Comparison of ENCODE assay signal across 21 cellular contexts in the genomic region with DNA sequence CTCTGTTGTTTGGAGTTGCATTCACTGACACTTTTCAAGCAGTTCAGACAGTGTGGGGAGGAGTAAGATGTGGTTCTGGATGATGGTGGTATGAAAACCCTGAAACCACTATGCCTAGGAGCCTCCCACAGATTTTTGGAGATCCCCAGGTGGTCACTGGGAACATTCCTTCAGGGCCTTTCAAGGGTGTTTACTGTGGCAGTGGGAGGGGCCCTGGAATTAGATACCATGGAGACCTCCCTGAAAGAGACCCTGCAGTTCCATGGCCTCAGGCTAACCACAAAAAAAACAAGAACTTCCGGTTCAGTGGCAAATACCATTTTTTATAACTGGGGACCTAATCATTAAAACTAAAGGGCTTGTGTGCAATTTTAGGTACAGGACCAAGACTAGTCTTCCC.
DNase-seq lines count a peak whose midpoint lies in the region; ATAC-seq, FAIRE-seq and TF ChIP-seq lines count a peak whose summit lies in the region.
"Had no signal": no experiment of that assay in that cellular context is flagged by ENCODE, and none has a peak within 500 bp of the region (broad histone marks: within the 10 kb centered on the region; RNA-seq: fewer than 3 reads in every experiment).

No MANE protein-coding gene starts in this region.

- no peak for TF ChIP-seq CTCF in WTC11 (IDR thresholded peaks at IDR 0.05)
- no peak for TF ChIP-seq CTCF in kidney (IDR thresholded peaks at IDR 0.05; ENCODE audit: borderline replicate concordance, extremely low read depth, insufficient read depth)

- no peak overlapping the region for H3K9ac ChIP-seq in kidney (ENCODE audit: low read length in 2 of 2)
- H3K9ac ChIP-seq: KMS-11 had no signal

- peak; percentile 47; the same call in 1 of the 2 replicates for ATAC-seq in WTC11
- no peak for ATAC-seq in GM19452 (IDR thresholded peaks at IDR 0.05; ENCODE audit: unreplicated experiment)

- H3K4me3 Mint-ChIP-seq in activated naive CD4-positive, alpha-beta T cell treated with anti-CD3 and anti-CD28 coated beads, Interleukin-2, amount 50 U/mL, for 24 hours, result no peak overlapping the region
- H3K4me3 Mint-ChIP-seq in WTC11, result no peak overlapping the region

- H3K27ac Mint-ChIP-seq in activated naive CD4-positive, alpha-beta T cell treated with anti-CD3 and anti-CD28 coated beads, Interleukin-2, amount 50 U/mL, for 24 hours, result peak overlapping the region; percentile 18
- no peak overlapping the region for H3K27ac Mint-ChIP-seq in WTC11

- no peaks in the 10 kb centered on the region for H3K9me3 Mint-ChIP-seq in activated naive CD4-positive, alpha-beta T cell treated with anti-CD3 and anti-CD28 coated beads, Interleukin-2, amount 50 U/mL, for 24 hours
- H3K9me3 Mint-ChIP-seq in WTC11, result peaks cover 4% of the 10 kb centered on the region

- no peaks in the 10 kb centered on the region for H3K36me3 ChIP-seq in kidney (ENCODE audit: control insufficient read depth in 1 of 2, insufficient read depth in 2 of 2, low read length in 2 of 2)
- H3K36me3 ChIP-seq: BE2C had no signal

- CTCF ChIA-PET in WTC11 (lab: Charles Lee), result no interaction called here

- no peak for FAIRE-seq in kidney (lab: Jason Lieb, UNC)

- no peaks in the 10 kb centered on the region for H3K9me3 ChIP-seq in kidney (ENCODE audit: control insufficient read depth in 1 of 2, low read length in 2 of 2)
- H3K9me3 ChIP-seq: BE2C had no signal

- H3K27ac ChIP-seq in kidney (ENCODE audit: low read depth in 2 of 2, low read length in 2 of 2), result no peak overlapping the region
- H3K27ac ChIP-seq: 22Rv1, KMS-11, PC-9 had no signal

- peaks cover 6% of the 10 kb centered on the region for H3K4me1 Mint-ChIP-seq in activated naive CD4-positive, alpha-beta T cell treated with anti-CD3 and anti-CD28 coated beads, Interleukin-2, amount 50 U/mL, for 24 hours
- H3K4me1 Mint-ChIP-seq in WTC11, result peaks cover 22% of the 10 kb centered on the region

- intact Hi-C loops in kidney (cut with DNase I), result no loop called here

- no peaks in the 10 kb centered on the region for H3K36me3 Mint-ChIP-seq in activated naive CD4-positive, alpha-beta T cell treated with anti-CD3 and anti-CD28 coated beads, Interleukin-2, amount 50 U/mL, for 24 hours
- H3K36me3 Mint-ChIP-seq in WTC11, result no peaks in the 10 kb centered on the region

- no peak for DNase-seq in activated naive CD4-positive, alpha-beta T cell treated with anti-CD3 and anti-CD28 coated beads, Interleukin-2, amount 50 U/mL, for 16 hours
- peak; percentile 19 for DNase-seq in NCI-H69 (lab: John Stamatoyannopoulos, UW)
- no peak for DNase-seq in WTC11 (ENCODE audit: low spot score)
- DNase-seq in NCI-H2227 (lab: John Stamatoyannopoulos, UW; ENCODE audit: unreplicated experiment), result no peak
- no peak for DNase-seq in kidney
- DNase-seq in activated gamma-delta T cell treated with Interleukin-2 at 50 U/mL for 16 hours, result no peak
- DNase-seq: BE2C, DMS 273 treated with DMSO at 0.1 percent for 48 hours, HCEC 1CT, MM.1S, NCI-H1105, NCI-H1694 treated with DMSO at 0.1 percent for 48 hours, NCI-H2107, NCI-H446 treated with DMSO at 0.1 percent for 48 hours, NCI-H748 treated with DMSO at 0.1 percent for 48 hours, PC-9, T-helper 1 cell had no signal

- H3K27me3 Mint-ChIP-seq in activated naive CD4-positive, alpha-beta T cell treated with anti-CD3 and anti-CD28 coated beads, Interleukin-2, amount 50 U/mL, for 24 hours, result peaks cover 5% of the 10 kb centered on the region
- no peaks in the 10 kb centered on the region; the same call in 1 of the 2 replicates for H3K27me3 Mint-ChIP-seq in WTC11 (ENCODE audit: low read depth)

- no peaks in the 10 kb centered on the region for H3K4me1 ChIP-seq in kidney (ENCODE audit: control insufficient read depth in 1 of 2, insufficient read depth in 1 of 2, low read depth in 1 of 2, low read length in 2 of 2)
- H3K4me1 ChIP-seq: BE2C had no signal

- H3K4me3 ChIP-seq in kidney (ENCODE audit: low read length in 2 of 2), result no peak overlapping the region
- H3K4me3 ChIP-seq: PC-9 had no signal

- POLR2A ChIA-PET in WTC11 (lab: Charles Lee), result no interaction called here

TF ChIP-seq in WTC11, 78 proteins besides CTCF, POLR2A, EP300 and RAD21 (continues in another document):
- TF ChIP-seq, protein P1, sequence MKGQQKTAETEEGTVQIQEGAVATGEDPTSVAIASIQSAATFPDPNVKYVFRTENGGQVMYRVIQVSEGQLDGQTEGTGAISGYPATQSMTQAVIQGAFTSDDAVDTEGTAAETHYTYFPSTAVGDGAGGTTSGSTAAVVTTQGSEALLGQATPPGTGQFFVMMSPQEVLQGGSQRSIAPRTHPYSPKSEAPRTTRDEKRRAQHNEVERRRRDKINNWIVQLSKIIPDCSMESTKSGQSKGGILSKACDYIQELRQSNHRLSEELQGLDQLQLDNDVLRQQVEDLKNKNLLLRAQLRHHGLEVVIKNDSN (CRISPR knock-in tag; IDR thresholded peaks at IDR 0.05), result no peak
- no peak for TF ChIP-seq JUN (CRISPR knock-in tag; IDR thresholded peaks at IDR 0.05)
- no peak for TF ChIP-seq CBFB (CRISPR knock-in tag; IDR thresholded peaks at IDR 0.05; ENCODE audit: low read depth)
- TF ChIP-seq, protein P2, sequence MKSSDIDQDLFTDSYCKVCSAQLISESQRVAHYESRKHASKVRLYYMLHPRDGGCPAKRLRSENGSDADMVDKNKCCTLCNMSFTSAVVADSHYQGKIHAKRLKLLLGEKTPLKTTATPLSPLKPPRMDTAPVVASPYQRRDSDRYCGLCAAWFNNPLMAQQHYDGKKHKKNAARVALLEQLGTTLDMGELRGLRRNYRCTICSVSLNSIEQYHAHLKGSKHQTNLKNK (CRISPR knock-in tag; IDR thresholded peaks at IDR 0.05), result no peak
- TF ChIP-seq, protein P3, sequence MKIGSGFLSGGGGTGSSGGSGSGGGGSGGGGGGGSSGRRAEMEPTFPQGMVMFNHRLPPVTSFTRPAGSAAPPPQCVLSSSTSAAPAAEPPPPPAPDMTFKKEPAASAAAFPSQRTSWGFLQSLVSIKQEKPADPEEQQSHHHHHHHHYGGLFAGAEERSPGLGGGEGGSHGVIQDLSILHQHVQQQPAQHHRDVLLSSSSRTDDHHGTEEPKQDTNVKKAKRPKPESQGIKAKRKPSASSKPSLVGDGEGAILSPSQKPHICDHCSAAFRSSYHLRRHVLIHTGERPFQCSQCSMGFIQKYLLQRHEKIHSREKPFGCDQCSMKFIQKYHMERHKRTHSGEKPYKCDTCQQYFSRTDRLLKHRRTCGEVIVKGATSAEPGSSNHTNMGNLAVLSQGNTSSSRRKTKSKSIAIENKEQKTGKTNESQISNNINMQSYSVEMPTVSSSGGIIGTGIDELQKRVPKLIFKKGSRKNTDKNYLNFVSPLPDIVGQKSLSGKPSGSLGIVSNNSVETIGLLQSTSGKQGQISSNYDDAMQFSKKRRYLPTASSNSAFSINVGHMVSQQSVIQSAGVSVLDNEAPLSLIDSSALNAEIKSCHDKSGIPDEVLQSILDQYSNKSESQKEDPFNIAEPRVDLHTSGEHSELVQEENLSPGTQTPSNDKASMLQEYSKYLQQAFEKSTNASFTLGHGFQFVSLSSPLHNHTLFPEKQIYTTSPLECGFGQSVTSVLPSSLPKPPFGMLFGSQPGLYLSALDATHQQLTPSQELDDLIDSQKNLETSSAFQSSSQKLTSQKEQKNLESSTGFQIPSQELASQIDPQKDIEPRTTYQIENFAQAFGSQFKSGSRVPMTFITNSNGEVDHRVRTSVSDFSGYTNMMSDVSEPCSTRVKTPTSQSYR (CRISPR knock-in tag; IDR thresholded peaks at IDR 0.05), result no peak
- TF ChIP-seq, protein P4, sequence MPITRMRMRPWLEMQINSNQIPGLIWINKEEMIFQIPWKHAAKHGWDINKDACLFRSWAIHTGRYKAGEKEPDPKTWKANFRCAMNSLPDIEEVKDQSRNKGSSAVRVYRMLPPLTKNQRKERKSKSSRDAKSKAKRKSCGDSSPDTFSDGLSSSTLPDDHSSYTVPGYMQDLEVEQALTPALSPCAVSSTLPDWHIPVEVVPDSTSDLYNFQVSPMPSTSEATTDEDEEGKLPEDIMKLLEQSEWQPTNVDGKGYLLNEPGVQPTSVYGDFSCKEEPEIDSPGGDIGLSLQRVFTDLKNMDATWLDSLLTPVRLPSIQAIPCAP (CRISPR knock-in tag; IDR thresholded peaks at IDR 0.05), result no peak
- TF ChIP-seq GTF2I (CRISPR knock-in tag; conservative IDR thresholded peaks at IDR 0.05), result no peak
- no peak for TF ChIP-seq RELA (CRISPR knock-in tag; IDR thresholded peaks at IDR 0.05; ENCODE audit: borderline replicate concordance)
- TF ChIP-seq GABPB1 (CRISPR knock-in tag; IDR thresholded peaks at IDR 0.05), result no peak
- TF ChIP-seq, protein P5, sequence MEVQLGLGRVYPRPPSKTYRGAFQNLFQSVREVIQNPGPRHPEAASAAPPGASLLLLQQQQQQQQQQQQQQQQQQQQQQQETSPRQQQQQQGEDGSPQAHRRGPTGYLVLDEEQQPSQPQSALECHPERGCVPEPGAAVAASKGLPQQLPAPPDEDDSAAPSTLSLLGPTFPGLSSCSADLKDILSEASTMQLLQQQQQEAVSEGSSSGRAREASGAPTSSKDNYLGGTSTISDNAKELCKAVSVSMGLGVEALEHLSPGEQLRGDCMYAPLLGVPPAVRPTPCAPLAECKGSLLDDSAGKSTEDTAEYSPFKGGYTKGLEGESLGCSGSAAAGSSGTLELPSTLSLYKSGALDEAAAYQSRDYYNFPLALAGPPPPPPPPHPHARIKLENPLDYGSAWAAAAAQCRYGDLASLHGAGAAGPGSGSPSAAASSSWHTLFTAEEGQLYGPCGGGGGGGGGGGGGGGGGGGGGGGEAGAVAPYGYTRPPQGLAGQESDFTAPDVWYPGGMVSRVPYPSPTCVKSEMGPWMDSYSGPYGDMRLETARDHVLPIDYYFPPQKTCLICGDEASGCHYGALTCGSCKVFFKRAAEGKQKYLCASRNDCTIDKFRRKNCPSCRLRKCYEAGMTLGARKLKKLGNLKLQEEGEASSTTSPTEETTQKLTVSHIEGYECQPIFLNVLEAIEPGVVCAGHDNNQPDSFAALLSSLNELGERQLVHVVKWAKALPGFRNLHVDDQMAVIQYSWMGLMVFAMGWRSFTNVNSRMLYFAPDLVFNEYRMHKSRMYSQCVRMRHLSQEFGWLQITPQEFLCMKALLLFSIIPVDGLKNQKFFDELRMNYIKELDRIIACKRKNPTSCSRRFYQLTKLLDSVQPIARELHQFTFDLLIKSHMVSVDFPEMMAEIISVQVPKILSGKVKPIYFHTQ (CRISPR knock-in tag; IDR thresholded peaks at IDR 0.05), result no peak
- TF ChIP-seq, protein P6, sequence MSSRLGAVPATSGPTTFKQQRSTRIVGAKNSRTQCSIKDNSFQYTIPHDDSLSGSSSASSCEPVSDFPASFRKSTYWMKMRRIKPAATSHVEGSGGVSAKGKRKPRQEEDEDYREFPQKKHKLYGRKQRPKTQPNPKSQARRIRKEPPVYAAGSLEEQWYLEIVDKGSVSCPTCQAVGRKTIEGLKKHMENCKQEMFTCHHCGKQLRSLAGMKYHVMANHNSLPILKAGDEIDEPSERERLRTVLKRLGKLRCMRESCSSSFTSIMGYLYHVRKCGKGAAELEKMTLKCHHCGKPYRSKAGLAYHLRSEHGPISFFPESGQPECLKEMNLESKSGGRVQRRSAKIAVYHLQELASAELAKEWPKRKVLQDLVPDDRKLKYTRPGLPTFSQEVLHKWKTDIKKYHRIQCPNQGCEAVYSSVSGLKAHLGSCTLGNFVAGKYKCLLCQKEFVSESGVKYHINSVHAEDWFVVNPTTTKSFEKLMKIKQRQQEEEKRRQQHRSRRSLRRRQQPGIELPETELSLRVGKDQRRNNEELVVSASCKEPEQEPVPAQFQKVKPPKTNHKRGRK (CRISPR knock-in tag; IDR thresholded peaks at IDR 0.05; ENCODE audit: borderline replicate concordance), result no peak
